ENCODE assay signal across 16 cellular contexts in genomic region chr1:2272686-2273400, GRCh38. TPM values are rescaled to one million over a fixed set of nuclear protein-coding genes. Genes with fewer than 3 reads are reported as not detected.
A peak's percentile ranks its signal among the peaks of the same experiment; 100 is the strongest.
DNase-seq lines count a peak whose midpoint lies in the region; ATAC-seq and TF ChIP-seq lines count a peak whose summit lies in the region.
"Had no signal": no experiment of that assay in that cellular context is flagged by ENCODE, and none has a peak within 500 bp of the region (broad histone marks: within the 10 kb centered on the region; RNA-seq: fewer than 3 reads in every experiment).

No MANE protein-coding gene starts in this region.

- no peak overlapping the region for H3K18ac ChIP-seq in trophoblast cell (ENCODE audit: low read length)

- H2BK12ac ChIP-seq in trophoblast cell (ENCODE audit: low read length): no peak overlapping the region

- no peaks in the 10 kb centered on the region for H3K9me3 ChIP-seq in BE2C
- H3K9me3 ChIP-seq in T-helper 17 cell (ENCODE audit: control insufficient read depth, low read length, poor library complexity, severe bottlenecking): no peaks in the 10 kb centered on the region
- H3K9me3 ChIP-seq in right cardiac atrium (ENCODE audit: control insufficient read depth, low read length): no peaks in the 10 kb centered on the region
- peaks cover 4% of the 10 kb centered on the region for H3K9me3 ChIP-seq in trophoblast cell (ENCODE audit: insufficient read depth, low read depth, low read length)

- no peak overlapping the region for H4K12ac ChIP-seq in trophoblast cell (ENCODE audit: low read depth, low read length)

- peak overlapping the region; percentile 0 for H3K27ac ChIP-seq in right cardiac atrium (ENCODE audit: low read length)
- no peak overlapping the region for H3K27ac ChIP-seq in trophoblast cell (ENCODE audit: low read depth, low read length)

- no peak overlapping the region for H3K4me3 Mint-ChIP-seq in T-helper 17 cell
- H3K4me3 Mint-ChIP-seq: activated CD4-positive, alpha-beta T cell treated with anti-CD3 and anti-CD28 coated beads, Interleukin-2, amount 10 ng/mL, durations not matched to agents 7 days and 5 days; B cell; T-helper 2 cell treated with Interferon-gamma antibody and Interleukin-4, amounts not matched to agents 5 μg/mL and 100 μg/mL, for 36 hours had no signal

- H2AK5ac ChIP-seq in trophoblast cell (ENCODE audit: low read length): no peak overlapping the region

- intact Hi-C loops in right cardiac atrium (cut with DNase I): no loop called here

- H3K4me1 ChIP-seq in BE2C (no peaks in the 10 kb centered on the region), right cardiac atrium (ENCODE audit: control insufficient read depth, insufficient read depth, low read length) (peaks cover 62% of the 10 kb centered on the region), trophoblast cell (ENCODE audit: control insufficient read depth in 1 of 2, insufficient read depth in 2 of 2, low read length in 2 of 2) (peaks cover 31 to 43% of the 10 kb centered on the region in 2 experiments)

- H3K4ac ChIP-seq in trophoblast cell (ENCODE audit: low read depth, low read length): peak overlapping the region; percentile 30

- H4K8ac ChIP-seq in trophoblast cell (ENCODE audit: low read depth, low read length): no peak overlapping the region

- TF ChIP-seq CTCF in BE2C (IDR thresholded peaks at IDR 0.05; ENCODE audit: low read depth, low read length): no peak

- H3K4me3 ChIP-seq in BE2C (ENCODE audit: low read depth, low read length): no peak overlapping the region
- H3K4me3 ChIP-seq in right cardiac atrium (ENCODE audit: low read length): no peak overlapping the region
- H3K4me3 ChIP-seq in trophoblast cell (ENCODE audit: low read depth, low read length): no peak overlapping the region

- H3K27me3 Mint-ChIP-seq in T-helper 17 cell: no peaks in the 10 kb centered on the region
- H3K27me3 Mint-ChIP-seq: activated CD4-positive, alpha-beta T cell treated with anti-CD3 and anti-CD28 coated beads, Interleukin-2, amount 10 ng/mL, durations not matched to agents 7 days and 5 days; B cell; naive B cell had no signal

- no peaks in the 10 kb centered on the region for H3K79me1 ChIP-seq in trophoblast cell (ENCODE audit: low read length)

- no peak overlapping the region for H2BK120ac ChIP-seq in trophoblast cell (ENCODE audit: insufficient read depth, low read length, poor library complexity)

- peak overlapping the region; percentile 90 for H3K27ac Mint-ChIP-seq in T-helper 17 cell
- H3K27ac Mint-ChIP-seq: activated CD4-positive, alpha-beta T cell treated with anti-CD3 and anti-CD28 coated beads, Interleukin-2, amount 10 ng/mL, durations not matched to agents 7 days and 5 days; B cell; T-helper 2 cell treated with Interferon-gamma antibody and Interleukin-4, amounts not matched to agents 5 μg/mL and 100 μg/mL, for 36 hours had no signal

- no peak overlapping the region for H3K14ac ChIP-seq in trophoblast cell (ENCODE audit: low read length)

- H3K36me3 ChIP-seq in BE2C (no peaks in the 10 kb centered on the region), trophoblast cell (ENCODE audit: control insufficient read depth in 1 of 2, insufficient read depth in 2 of 2, low read length in 2 of 2) (peaks cover 3 to 4% of the 10 kb centered on the region in 2 experiments)

- H4K91ac ChIP-seq in trophoblast cell (ENCODE audit: low read depth, low read length): no peak overlapping the region

- H3K27me3 ChIP-seq in BE2C: no peaks in the 10 kb centered on the region
- no peaks in the 10 kb centered on the region for H3K27me3 ChIP-seq in right cardiac atrium (ENCODE audit: control insufficient read depth, insufficient read depth)
- no peaks in the 10 kb centered on the region for H3K27me3 ChIP-seq in trophoblast cell (ENCODE audit: insufficient read depth, low read length)

- H3K23ac ChIP-seq in trophoblast cell (ENCODE audit: low read length): no peak overlapping the region

- no peaks in the 10 kb centered on the region for H3K36me3 Mint-ChIP-seq in T-helper 17 cell (ENCODE audit: low read depth)

- H3K79me2 ChIP-seq in trophoblast cell (ENCODE audit: control insufficient read depth, insufficient read depth, low read length, poor library complexity): peaks cover 35% of the 10 kb centered on the region

- DNase-seq in BE2C (peak; percentile 2), T-helper 17 cell (no peak), right cardiac atrium (peak; percentile 14 to 60 (median 44)), trophoblast cell (no peak), NCI-H146 treated with DMSO at 0.1 percent for 48 hours (lab: John Stamatoyannopoulos, UW; ENCODE audit: unreplicated experiment) (no peak)
- no peak for DNase-seq in activated CD4-positive, CD25-positive, alpha-beta regulatory T cell (lab: John Stamatoyannopoulos, UW)
- no peak for DNase-seq in stimulated activated CD4-positive, alpha-beta T cell treated with anti-CD3 and anti-CD28 coated beads, Interleukin-2, amount 100 ng/mL, for 48 hours
- DNase-seq: activated CD4-positive, alpha-beta T cell treated with anti-CD3 and anti-CD28 coated beads, Interleukin-2, amount 10 ng/mL, durations not matched to agents 7 days and 5 days; DMS79 treated with DMSO at 0.1 percent for 48 hours; effector CD4-positive, alpha-beta T cell; islet precursor cell; naive B cell; SHP77 had no signal

- H3K9ac ChIP-seq in trophoblast cell (ENCODE audit: low read length): no peak overlapping the region

- WGBS in right cardiac atrium: 62% methylated on average over 28 of the region's 28 CpGs
- no CpG with 5 or more reads among the region's 28 CpGs for WGBS in trophoblast cell (ENCODE audit: extremely low coverage, insufficient coverage, insufficient read length)

- ATAC-seq in T-helper 17 cell (no peak), right cardiac atrium (no peak), GM18907 (IDR thresholded peaks at IDR 0.05; ENCODE audit: unreplicated experiment) (no peak)

- no peak overlapping the region for H2BK5ac ChIP-seq in trophoblast cell (ENCODE audit: low read depth, low read length, poor library complexity)

- H3K4me1 Mint-ChIP-seq in T-helper 17 cell: peaks cover 53% of the 10 kb centered on the region

- no peak overlapping the region for H2AFZ ChIP-seq in trophoblast cell (ENCODE audit: insufficient read depth, low read length, poor library complexity)

- H3K4me2 ChIP-seq in trophoblast cell (ENCODE audit: low read length): no peak overlapping the region

RNA-seq across cellular contexts. Expression of gene SKI, which starts 44.7 kb away (rescaled TPM):
- polyA plus RNA-seq in BE2C (2012; ENCODE audit: insufficient read depth, insufficient read length, low read depth): 22.2 TPM
- total RNA-seq in T-helper 17 cell (100 to 1,000 TPM; 183 to 215 TPM), right cardiac atrium (10 to 100 TPM; 56.7 to 83.1 (median 68.9) TPM)
- polyA plus RNA-seq in right cardiac atrium: 35.6 TPM
- polyA plus RNA-seq in trophoblast cell (2013): 73.3 and 73.7 TPM in 2 replicates

Comparison
In these comparisons a context has a peak if more than half of its experiments do, and no peak if none do; other contexts are left out.
1. DNase-seq: peak in BE2C (single experiment) and right cardiac atrium (3 of 3); none in T-helper 17 cell (0 of 3), trophoblast cell (0 of 2), activated CD4-positive, CD25-positive, alpha-beta regulatory T cell (0 of 4), NCI-H146 treated with DMSO at 0.1 percent for 48 hours (single experiment) and stimulated activated CD4-positive, alpha-beta T cell treated with anti-CD3 and anti-CD28 coated beads, Interleukin-2, amount 100 ng/mL, for 48 hours (0 of 2).